ENCODE assay signal across 14 cellular contexts in genomic region chr13:26896986-26897668, GRCh38.
"Had no signal": no experiment of that assay in that cellular context is flagged by ENCODE, and none has a peak within 500 bp of the region (broad histone marks: within the 10 kb centered on the region; RNA-seq: fewer than 3 reads in every experiment).

No MANE protein-coding gene starts in this region.

- H3K4me1 ChIP-seq: lower lobe of right lung, thyroid gland had no signal

- H3K27ac Mint-ChIP-seq: activated naive CD8-positive, alpha-beta T cell; nephron had no signal

- H3K9me3 Mint-ChIP-seq: nephron had no signal

- H3K9me3 ChIP-seq: lower lobe of right lung, thyroid gland had no signal

- H3K4me1 Mint-ChIP-seq: nephron had no signal

- H3K27me3 ChIP-seq: thyroid gland had no signal

- ATAC-seq: lower lobe of right lung had no signal

- H3K4me3 Mint-ChIP-seq: activated naive CD8-positive, alpha-beta T cell; nephron had no signal

- H3K4me3 ChIP-seq: lower lobe of right lung, thyroid gland had no signal

- H3K36me3 Mint-ChIP-seq: activated naive CD8-positive, alpha-beta T cell had no signal

- H3K36me3 ChIP-seq: lower lobe of right lung, thyroid gland had no signal

- DNase-seq: activated CD4-positive, alpha-beta T cell treated with anti-CD3 and anti-CD28 coated beads for 1 hour; activated gamma-delta T cell; dermis blood vessel endothelial cell; foreskin fibroblast; lower lobe of right lung; midbrain; retina; stimulated activated CD4-positive, alpha-beta T cell treated with anti-CD3 and anti-CD28 coated beads, Interleukin-1b, Interleukin-23, amount 100 ng/mL, for 48 hours; stimulated activated naive CD4-positive, alpha-beta T cell treated with Interleukin-2 at 50 U/mL for 16 hours; T1000; thyroid gland had no signal

- H3K27ac ChIP-seq: epithelial cell of prostate, lower lobe of right lung, thyroid gland had no signal
